ENCODE assay signal across 18 cellular contexts in the genomic region with DNA sequence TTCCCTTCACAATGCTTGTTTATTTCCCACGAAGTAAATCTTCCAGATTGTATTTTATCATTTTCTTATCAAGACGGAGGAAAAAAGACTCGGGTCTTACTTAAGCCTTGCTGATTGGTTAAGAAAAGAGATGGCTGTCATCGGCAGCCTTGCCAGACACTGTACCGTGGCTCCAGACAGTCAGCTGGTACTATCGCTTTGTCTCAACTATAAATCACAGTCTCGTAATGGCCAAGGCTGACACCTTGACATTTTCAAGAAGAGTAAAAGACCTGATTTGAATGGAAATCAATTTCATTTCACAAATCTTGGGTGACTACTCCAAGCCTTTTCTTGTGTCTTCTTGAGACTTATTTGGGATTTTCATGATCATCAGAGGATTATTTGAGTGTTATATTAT.
"Had no signal": no experiment of that assay in that cellular context is flagged by ENCODE, and none has a peak within 500 bp of the region (broad histone marks: within the 10 kb centered on the region; RNA-seq: fewer than 3 reads in every experiment).

No MANE protein-coding gene starts in this region.

- DNase-seq: dermis blood vessel endothelial cell; effector CD4-positive, alpha-beta T cell; heart left ventricle; hippocampal formation; left ventricle myocardium inferior; lower lobe of right lung; mesenchymal stem cell; naive thymus-derived CD4-positive, alpha-beta T cell; posterior cingulate gyrus; sigmoid colon; stimulated activated CD4-positive, alpha-beta T cell treated with anti-CD3 and anti-CD28 coated beads, Interleukin-12 subunit alpha, Interleukin-12 subunit beta, amount 100 ng/mL, for 4 hours; stimulated activated naive CD4-positive, alpha-beta T cell; stomach; substantia nigra; transverse colon had no signal

- ATAC-seq: lower lobe of right lung; naive thymus-derived CD4-positive, alpha-beta T cell had no signal

- H3K4me1 ChIP-seq: left ventricle myocardium inferior, lower lobe of right lung, right atrium auricular region, sigmoid colon, stomach, transverse colon had no signal

- H3K4me3 ChIP-seq: heart left ventricle, left ventricle myocardium inferior, lower lobe of right lung, right atrium auricular region, sigmoid colon, skin epidermis, stomach, thoracic aorta, transverse colon had no signal

- H3K9me3 ChIP-seq: heart left ventricle, left ventricle myocardium inferior, lower lobe of right lung, right atrium auricular region, sigmoid colon, stomach, thoracic aorta, transverse colon had no signal

- H3K27me3 ChIP-seq: heart left ventricle, right atrium auricular region, sigmoid colon, stomach, transverse colon had no signal

- H3K36me3 ChIP-seq: lower lobe of right lung, right atrium auricular region, sigmoid colon, stomach, thoracic aorta, transverse colon had no signal

- H3K27ac ChIP-seq: heart left ventricle, left ventricle myocardium inferior, lower lobe of right lung, right atrium auricular region, sigmoid colon, skin epidermis, stomach, thoracic aorta, transverse colon had no signal
